Comparison of ENCODE assay signal across 29 cellular contexts in genomic region chr2:201522965-201523364, GRCh38.
"Had no signal": no experiment of that assay in that cellular context is flagged by ENCODE, and none has a peak within 500 bp of the region (broad histone marks: within the 10 kb centered on the region; RNA-seq: fewer than 3 reads in every experiment).

No MANE protein-coding gene starts in this region.

- DNase-seq: naive B cell; naive thymus-derived CD8-positive, alpha-beta T cell; nephron progenitor cell; occipital lobe; ovary; posterior cingulate gyrus; psoas muscle; right cardiac atrium; stimulated activated CD4-positive, alpha-beta T cell treated with anti-CD3 and anti-CD28 coated beads, Interleukin-15, amount 100 ng/mL, for 24 hours; stimulated activated CD4-positive, alpha-beta T cell treated with anti-CD3 and anti-CD28 coated beads, Interleukin-2, amount 100 ng/mL, for 24 hours; stimulated activated CD4-positive, alpha-beta T cell treated with anti-CD3 and anti-CD28 coated beads, Interleukin-2, amount 100 ng/mL, for 48 hours; stimulated activated CD4-positive, alpha-beta T cell treated with anti-CD3 and anti-CD28 coated beads, Interleukin-4, amount 100 ng/mL, for 24 hours; stimulated activated naive B cell treated with anti-CD40 and anti-IgM and Interleukin-4, amounts not matched to agents 10 μg/mL and 1 μg/mL and 100 μg/mL, for 72 hours; stimulated activated naive CD4-positive, alpha-beta T cell treated with Interleukin-2 at 50 U/mL for 16 hours; stomach; thyroid gland; upper lobe of right lung; uterus had no signal

- H3K4me1 ChIP-seq: parathyroid adenoma, psoas muscle, stomach, thyroid gland, tibial nerve, upper lobe of right lung, uterus had no signal

- H3K4me3 ChIP-seq: ovary, psoas muscle, skin epidermis, stomach, thoracic aorta, thyroid gland, tibial nerve, upper lobe of right lung, uterus had no signal

- H3K9me3 ChIP-seq: thyroid gland, upper lobe of right lung, uterus had no signal

- H3K9ac ChIP-seq: parathyroid adenoma had no signal

- H2AFZ ChIP-seq: parathyroid adenoma had no signal

- H3K79me2 ChIP-seq: parathyroid adenoma had no signal

- H3K27me3 ChIP-seq: ovary, stomach, thyroid gland, tibial nerve, upper lobe of right lung, uterus had no signal

- H3K27me3 Mint-ChIP-seq: naive thymus-derived CD8-positive, alpha-beta T cell; natural killer cell treated with Interleukin-12 subunit alpha and Interleukin-12 subunit beta and Interleukin-15 and Interleukin-18, amount 100 ng/mL, for 72 hours; progenitor cell of endocrine pancreas; stimulated activated naive CD8-positive, alpha-beta T cell treated with anti-CD3 and anti-CD28 coated beads, Interleukin-15, Interleukin-2, amounts not matched to agents 100 ng/mL and 50 ng/mL, for 24 hours had no signal

- ATAC-seq: naive thymus-derived CD8-positive, alpha-beta T cell; natural killer cell treated with Interleukin-12 subunit alpha and Interleukin-12 subunit beta and Interleukin-15 and Interleukin-18, amount 100 ng/mL, for 72 hours; psoas muscle; right cardiac atrium; sciatic nerve; stimulated activated effector memory CD8-positive, alpha-beta T cell treated with anti-CD3 and anti-CD28 coated beads, Interleukin-12 subunit alpha, Interleukin-12 subunit beta, amount 100 ng/mL, for 72 hours; stimulated activated naive B cell treated with anti-CD40 and anti-IgM and Interleukin-4, amounts not matched to agents 10 μg/mL and 1 μg/mL and 100 μg/mL, for 72 hours; upper lobe of right lung had no signal

- H3K36me3 Mint-ChIP-seq: stimulated activated effector memory CD8-positive, alpha-beta T cell treated with anti-CD3 and anti-CD28 coated beads, Interleukin-12 subunit alpha, Interleukin-12 subunit beta, amount 100 ng/mL, for 72 hours; type B pancreatic cell had no signal

- H3K4me3 Mint-ChIP-seq: naive B cell; naive thymus-derived CD8-positive, alpha-beta T cell; natural killer cell treated with Interleukin-12 subunit alpha and Interleukin-12 subunit beta and Interleukin-15 and Interleukin-18, amount 100 ng/mL, for 72 hours; nephron progenitor cell; neural crest cell; stimulated activated effector memory CD8-positive, alpha-beta T cell treated with anti-CD3 and anti-CD28 coated beads, Interleukin-12 subunit alpha, Interleukin-12 subunit beta, amount 100 ng/mL, for 72 hours; stimulated activated naive B cell treated with anti-CD40 and anti-IgM and Interleukin-4, amounts not matched to agents 10 μg/mL and 1 μg/mL and 100 μg/mL, for 72 hours; stimulated activated naive CD8-positive, alpha-beta T cell treated with anti-CD3 and anti-CD28 coated beads, Interleukin-15, Interleukin-2, amounts not matched to agents 100 ng/mL and 50 ng/mL, for 24 hours; type B pancreatic cell had no signal

- H3K36me3 ChIP-seq: ovary, stomach, thoracic aorta, thyroid gland, upper lobe of right lung, uterus had no signal

- H3K27ac Mint-ChIP-seq: naive B cell; natural killer cell treated with Interleukin-12 subunit alpha and Interleukin-12 subunit beta and Interleukin-15 and Interleukin-18, amount 100 ng/mL, for 72 hours; nephron progenitor cell; progenitor cell of endocrine pancreas; stimulated activated effector memory CD8-positive, alpha-beta T cell treated with anti-CD3 and anti-CD28 coated beads, Interleukin-12 subunit alpha, Interleukin-12 subunit beta, amount 100 ng/mL, for 72 hours; stimulated activated naive B cell treated with anti-CD40 and anti-IgM and Interleukin-4, amounts not matched to agents 10 μg/mL and 1 μg/mL and 100 μg/mL, for 72 hours; stimulated activated naive CD8-positive, alpha-beta T cell treated with anti-CD3 and anti-CD28 coated beads, Interleukin-15, Interleukin-2, amounts not matched to agents 100 ng/mL and 50 ng/mL, for 24 hours; type B pancreatic cell had no signal

- H3K27ac ChIP-seq: ovary, parathyroid adenoma, psoas muscle, skin epidermis, stomach, thoracic aorta, thyroid gland, tibial nerve, upper lobe of right lung, uterus had no signal

- H3K4me1 Mint-ChIP-seq: naive B cell, nephron progenitor cell, neural crest cell had no signal
